ENCODE assay signal across 1 cellular context in the genomic region with DNA sequence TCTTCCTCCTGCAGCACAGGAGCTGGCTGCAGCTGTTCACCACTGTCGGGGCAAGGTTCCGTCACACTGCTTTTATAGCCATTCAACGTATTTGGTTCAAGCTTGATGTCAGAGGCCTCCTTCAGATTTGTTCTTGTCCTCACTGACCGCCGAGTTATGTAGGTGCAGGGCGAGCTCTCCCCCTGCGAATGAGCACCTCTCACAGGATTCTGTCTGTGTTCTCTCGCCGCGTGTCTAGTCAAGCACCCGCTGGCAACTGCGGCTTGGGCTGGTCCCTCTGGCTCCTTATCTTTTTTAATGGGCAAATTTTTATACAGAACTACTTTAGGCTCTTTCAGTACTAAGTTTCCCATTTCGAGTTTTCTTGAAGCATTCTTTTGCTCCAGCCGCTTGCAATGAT.
TF ChIP-seq lines count a peak whose summit lies in the region.

No MANE protein-coding gene starts in this region.

TF ChIP-seq in GM12891, 5 proteins besides CTCF, POLR2A, EP300 and RAD21 (continued from another document):
- no peak for TF ChIP-seq POLR2AphosphoS5 (IDR thresholded peaks at IDR 0.05; ENCODE audit: low read depth, low read length)
